ENCODE assay signal across 24 cellular contexts in the genomic region with DNA sequence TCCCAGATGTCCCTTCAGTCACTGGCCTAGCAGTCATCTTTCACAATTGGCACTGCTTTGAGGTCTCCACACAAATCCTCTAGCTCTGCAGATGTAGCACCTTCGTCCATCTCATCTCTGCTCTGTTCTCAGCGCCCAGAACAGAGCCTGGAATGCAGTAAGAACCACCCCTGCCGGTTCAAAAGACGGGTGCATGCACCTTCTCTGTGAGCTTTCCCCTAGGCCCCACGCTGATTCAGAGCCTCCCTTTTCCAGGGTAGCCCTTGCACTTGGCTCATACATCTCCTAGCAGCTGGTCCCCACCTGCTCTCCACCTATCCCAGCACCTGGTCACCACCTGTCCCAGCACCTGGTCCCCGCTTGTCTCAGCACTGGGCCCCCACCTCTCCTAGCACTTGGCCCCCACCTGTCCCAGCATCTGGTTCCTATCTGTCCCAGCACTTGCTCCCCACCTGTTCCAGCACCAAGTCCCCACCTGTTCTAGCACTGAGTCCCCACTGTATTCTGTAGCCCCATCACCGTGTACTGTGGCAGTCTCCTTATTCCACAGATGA. TPM values are rescaled to one million over a fixed set of nuclear protein-coding genes. Genes with fewer than 3 reads are reported as not detected.
DNase-seq lines count a peak whose midpoint lies in the region.
"Had no signal": no experiment of that assay in that cellular context is flagged by ENCODE, and none has a peak within 500 bp of the region (broad histone marks: within the 10 kb centered on the region; RNA-seq: fewer than 3 reads in every experiment).

No MANE protein-coding gene starts in this region.

- peak; percentile 37 for DNase-seq in NCI-H146 (lab: John Stamatoyannopoulos, UW)
- no peak for DNase-seq in NCI-H146 treated with DMSO at 0.1 percent for 48 hours (lab: John Stamatoyannopoulos, UW; ENCODE audit: unreplicated experiment)
- peak; percentile 71 for DNase-seq in COLO668 (lab: John Stamatoyannopoulos, UW; ENCODE audit: unreplicated experiment)
- DNase-seq in NCI-H524 (lab: John Stamatoyannopoulos, UW) = peak; percentile 83 to 87
- DNase-seq in mesenteric fat pad (ENCODE audit: low spot score) = peak; percentile 71
- no peak for DNase-seq in effector CD8-positive, alpha-beta T cell (lab: John Stamatoyannopoulos, UW)
- DNase-seq in NCI-H2107 (lab: John Stamatoyannopoulos, UW) = no peak
- DNase-seq in pons (ENCODE audit: low spot score) = no peak
- DNase-seq: activated CD4-positive, alpha-beta memory T cell treated with anti-CD3 and anti-CD28 coated beads for 36 hours; activated CD4-positive, alpha-beta T cell treated with anti-CD3 and anti-CD28 coated beads for 1 hour; activated naive CD4-positive, alpha-beta T cell treated with anti-CD3 and anti-CD28 coated beads for 36 hours; adrenal gland; foreskin keratinocyte; heart left ventricle; left ventricle myocardium inferior; mesendoderm; MV-4-11; NCI-H187; NCI-H226; psoas muscle; SIG-M5; stimulated activated CD4-positive, alpha-beta T cell treated with anti-CD3 and anti-CD28 coated beads, Interleukin-4, amount 100 ng/mL, for 24 hours; upper lobe of left lung had no signal

RNA-seq across cellular contexts. Expression of a gene that starts 4.7 kb away (rescaled TPM):
- total RNA-seq in mesenteric fat pad = 0.13 TPM
- total RNA-seq: activated CD4-positive, alpha-beta memory T cell treated with anti-CD3 and anti-CD28 coated beads for 36 hours; activated naive CD4-positive, alpha-beta T cell treated with anti-CD3 and anti-CD28 coated beads for 36 hours; psoas muscle; T-helper 2 cell treated with Interferon-gamma antibody and Interleukin-4, amounts not matched to agents 100 ng/mL and 5 ng/mL, for 36 hours had no signal

Comparison
In these comparisons a context has a peak if more than half of its experiments do, and no peak if none do; other contexts are left out.
1. DNase-seq: peak in NCI-H146 (single experiment), COLO668 (single experiment), NCI-H524 (2 of 2) and mesenteric fat pad (single experiment); none in NCI-H146 treated with DMSO at 0.1 percent for 48 hours (single experiment), effector CD8-positive, alpha-beta T cell (single experiment), NCI-H2107 (single experiment) and pons (single experiment).